Comparison of ENCODE assay signal across 8 cellular contexts in the genomic region with DNA sequence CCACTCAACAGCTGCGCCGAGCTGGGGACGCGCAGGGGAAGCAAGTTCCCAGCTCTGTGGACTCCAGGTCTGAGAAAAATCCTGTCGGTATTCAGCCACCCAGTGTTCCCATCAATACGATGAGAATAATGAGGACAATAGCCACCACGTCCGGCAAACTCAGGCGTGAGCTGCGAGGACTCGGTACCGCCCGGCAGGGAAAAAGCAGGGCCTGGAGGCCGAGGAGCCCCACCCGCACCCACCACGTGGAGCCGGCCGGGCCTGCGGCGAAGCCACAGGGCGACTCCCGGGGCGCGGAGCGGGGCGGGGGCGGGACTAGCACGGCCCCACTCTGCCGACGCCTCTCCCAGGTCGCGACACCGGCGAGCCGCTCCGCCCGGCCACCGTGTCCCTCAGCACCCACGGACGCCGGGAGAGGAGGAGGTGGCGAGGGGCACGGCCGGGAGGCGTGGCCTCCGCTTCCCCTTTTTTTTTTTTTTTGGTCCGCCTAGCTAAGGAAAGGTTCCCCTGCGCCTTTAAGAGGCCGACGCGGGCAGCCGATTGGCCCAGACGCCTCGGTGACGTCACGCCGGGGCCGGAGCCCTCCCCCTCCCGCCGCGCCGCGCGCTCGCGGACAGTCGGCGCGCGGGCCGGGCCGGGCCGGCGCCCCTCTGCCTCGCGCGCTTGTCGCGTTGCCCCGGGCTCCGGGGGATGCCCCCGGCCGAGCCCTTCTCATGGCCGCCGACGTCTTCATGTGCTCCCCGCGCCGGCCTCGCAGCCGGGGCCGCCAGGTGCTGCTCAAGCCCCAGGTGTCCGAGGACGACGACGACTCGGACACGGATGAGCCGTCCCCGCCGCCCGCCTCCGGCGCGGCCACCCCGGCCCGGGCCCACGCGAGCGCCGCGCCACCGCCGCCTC. TPM values are rescaled to one million over a fixed set of nuclear protein-coding genes. Genes with fewer than 3 reads are reported as not detected.
DNase-seq lines count a peak whose midpoint lies in the region; ATAC-seq, FAIRE-seq and TF ChIP-seq lines count a peak whose summit lies in the region.

A gene with protein sequence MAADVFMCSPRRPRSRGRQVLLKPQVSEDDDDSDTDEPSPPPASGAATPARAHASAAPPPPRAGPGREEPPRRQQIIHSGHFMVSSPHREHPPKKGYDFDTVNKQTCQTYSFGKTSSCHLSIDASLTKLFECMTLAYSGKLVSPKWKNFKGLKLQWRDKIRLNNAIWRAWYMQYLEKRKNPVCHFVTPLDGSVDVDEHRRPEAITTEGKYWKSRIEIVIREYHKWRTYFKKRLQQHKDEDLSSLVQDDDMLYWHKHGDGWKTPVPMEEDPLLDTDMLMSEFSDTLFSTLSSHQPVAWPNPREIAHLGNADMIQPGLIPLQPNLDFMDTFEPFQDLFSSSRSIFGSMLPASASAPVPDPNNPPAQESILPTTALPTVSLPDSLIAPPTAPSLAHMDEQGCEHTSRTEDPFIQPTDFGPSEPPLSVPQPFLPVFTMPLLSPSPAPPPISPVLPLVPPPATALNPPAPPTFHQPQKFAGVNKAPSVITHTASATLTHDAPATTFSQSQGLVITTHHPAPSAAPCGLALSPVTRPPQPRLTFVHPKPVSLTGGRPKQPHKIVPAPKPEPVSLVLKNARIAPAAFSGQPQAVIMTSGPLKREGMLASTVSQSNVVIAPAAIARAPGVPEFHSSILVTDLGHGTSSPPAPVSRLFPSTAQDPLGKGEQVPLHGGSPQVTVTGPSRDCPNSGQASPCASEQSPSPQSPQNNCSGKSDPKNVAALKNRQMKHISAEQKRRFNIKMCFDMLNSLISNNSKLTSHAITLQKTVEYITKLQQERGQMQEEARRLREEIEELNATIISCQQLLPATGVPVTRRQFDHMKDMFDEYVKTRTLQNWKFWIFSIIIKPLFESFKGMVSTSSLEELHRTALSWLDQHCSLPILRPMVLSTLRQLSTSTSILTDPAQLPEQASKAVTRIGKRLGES (plus strand): TSS at position 616 of the 897 bp plus-strand sequence. CDS start 98 bp downstream, at position 714.

- peak; percentile 80 for ATAC-seq in GM21423 (IDR thresholded peaks at IDR 0.05; ENCODE audit: unreplicated experiment)

- peaks cover 25% of the 10 kb centered on the region for H3K4me1 ChIP-seq in HUES64 (ENCODE audit: insufficient read depth, low read length)
- H3K4me1 ChIP-seq in OCI-LY3 (ENCODE audit: low read length), result peaks cover 56% of the 10 kb centered on the region
- peaks cover 36% of the 10 kb centered on the region for H3K4me1 ChIP-seq in endothelial cell of umbilical vein (ENCODE audit: control insufficient read depth, extremely low read depth, insufficient read depth, low read length)
- H3K4me1 ChIP-seq in mononuclear cell (ENCODE audit: insufficient read depth, low read length), result peaks cover 63% of the 10 kb centered on the region

- no TSS peak for BruUV-seq in endothelial cell of umbilical vein (replicated peaks; lab: Mats Ljungman, UMichigan)

- intact Hi-C loops in endothelial cell of umbilical vein (cut with micrococcal nuclease), result loop anchor here (1.0 to 5.0 kb wide), 2 partner anchors 14 to 56 kb away; a partner anchor contains a TSS

- FAIRE-seq in endothelial cell of umbilical vein (lab: Jason Lieb, UNC), result peak; percentile 79

- H3K79me2 ChIP-seq in OCI-LY3 (ENCODE audit: low read length) (peaks cover 47% of the 10 kb centered on the region), endothelial cell of umbilical vein (ENCODE audit: control insufficient read depth, insufficient read depth, low read length) (peaks cover 40% of the 10 kb centered on the region)

- H3K4me2 ChIP-seq in OCI-LY3 (ENCODE audit: low read length) (peak within 1 kb of the TSS; percentile 98), endothelial cell of umbilical vein (ENCODE audit: insufficient read depth, low read length) (peak within 1 kb of the TSS; percentile 85)

- H3K4me3 ChIP-seq in HUES64 (ENCODE audit: low read length) (peak within 1 kb of the TSS; percentile 56), OCI-LY3 (ENCODE audit: low read length) (peak within 1 kb of the TSS; percentile 87), endothelial cell of umbilical vein (replicated peaks in 1 of 3; ENCODE audit: insufficient read depth in 1 of 3, low read depth in 1 of 3, low read length in 3 of 3) (peak within 1 kb of the TSS; percentile 44 to 76 (median 44)), mononuclear cell (ENCODE audit: low read length) (peak within 1 kb of the TSS; percentile 82)

- POLR2A ChIA-PET in endothelial cell of umbilical vein (lab: Charles Lee), result interaction anchor here (0.6 to 1.6 kb wide), 4 partner anchors 10 to 159 kb away, joined by 4 to 6 read pairs (median 6); no protein-coding TSS in a partner anchor

- dilution Hi-C loops in endothelial cell of umbilical vein (cut with MboI; ENCODE audit: extremely low pct_ligation_motif_present, low sequenced_read_pairs), result no loop called here

- H4K20me1 ChIP-seq in OCI-LY3 (ENCODE audit: insufficient read depth, low read length) (peaks cover 36% of the 10 kb centered on the region), endothelial cell of umbilical vein (replicated peaks; ENCODE audit: control insufficient read depth, extremely low read depth, insufficient read depth, low read length) (no peaks in the 10 kb centered on the region)

- no peaks in the 10 kb centered on the region for H3K36me3 ChIP-seq in HUES64 (ENCODE audit: insufficient read depth, low read length)
- peaks cover 6% of the 10 kb centered on the region for H3K36me3 ChIP-seq in OCI-LY3 (replicated peaks; ENCODE audit: low read depth, low read length)
- H3K36me3 ChIP-seq in endothelial cell of umbilical vein (ENCODE audit: control insufficient read depth in 2 of 2, extremely low read depth in 1 of 2, insufficient read depth in 2 of 2, low read length in 2 of 2), result no peaks in the 10 kb centered on the region

- in situ Hi-C loops in Caki2 (cut with HindIII; ENCODE audit: low pct_unique_long_range_greater_than_20kb, low sequenced_read_pairs), result no loop called here

- TF ChIP-seq CTCF in OCI-LY3 (IDR thresholded peaks at IDR 0.05; ENCODE audit: low read depth, low read length) (no peak), endothelial cell of umbilical vein (IDR thresholded peaks at IDR 0.05; ENCODE audit: extremely low read depth in 1 of 2, insufficient read depth in 1 of 2, low read depth in 1 of 2, low read length in 2 of 2) (no peak)

- H3K9ac ChIP-seq in HUES64 (ENCODE audit: low read depth, low read length), result peak within 1 kb of the TSS; percentile 67
- H3K9ac ChIP-seq in OCI-LY3 (ENCODE audit: low read length), result peak within 1 kb of the TSS; percentile 77
- H3K9ac ChIP-seq in endothelial cell of umbilical vein (replicated peaks; ENCODE audit: extremely low read depth, insufficient read depth, low read length), result peak within 1 kb of the TSS; percentile 60

- 1% methylated on average over 114 of the region's 114 CpGs for WGBS in HUES64

- H3K9me3 ChIP-seq in HUES64 (ENCODE audit: insufficient read depth, low read depth, low read length) (no peaks in the 10 kb centered on the region), OCI-LY3 (ENCODE audit: insufficient read depth, low read length) (no peaks in the 10 kb centered on the region), endothelial cell of umbilical vein (replicated peaks; ENCODE audit: control insufficient read depth, insufficient read depth, low read length) (no peaks in the 10 kb centered on the region), mononuclear cell (ENCODE audit: low read depth, low read length) (no peaks in the 10 kb centered on the region)

- H3K27me3 ChIP-seq in HUES64 (ENCODE audit: insufficient read depth, low read length) (peaks cover 32% of the 10 kb centered on the region), OCI-LY3 (ENCODE audit: low read depth, low read length) (no peaks in the 10 kb centered on the region), endothelial cell of umbilical vein (ENCODE audit: control insufficient read depth in 2 of 2, insufficient read depth in 2 of 2, low read length in 2 of 2) (no peaks in the 10 kb centered on the region), mononuclear cell (ENCODE audit: insufficient read depth, low read length) (no peaks in the 10 kb centered on the region)

- peak; percentile 95 for TF ChIP-seq POLR2A in endothelial cell of umbilical vein (IDR thresholded peaks at IDR 0.05; ENCODE audit: low read depth, low read length)

- H3K27ac ChIP-seq in HUES64 (ENCODE audit: low read depth, low read length) (no peak within 1 kb of the TSS), OCI-LY3 (ENCODE audit: low read length) (no peak within 1 kb of the TSS), endothelial cell of umbilical vein (ENCODE audit: insufficient read depth, low read depth, low read length) (peak within 1 kb of the TSS; percentile 57)

- H3K9me1 ChIP-seq in endothelial cell of umbilical vein (replicated peaks; ENCODE audit: control insufficient read depth, extremely low read depth, insufficient read depth, low read length), result no peaks in the 10 kb centered on the region

- peak; percentile 99 for DNase-seq in Caki2 (ENCODE audit: low read depth)
- DNase-seq in activated CD8-positive, alpha-beta memory T cell treated with anti-CD3 and anti-CD28 coated beads, Interleukin-2, amount 50 U/mL, for 48 hours, result peak; percentile 95
- DNase-seq in endothelial cell of umbilical vein (ENCODE audit: low read depth, low spot score), result peak; percentile 92
- peak; percentile 83 for DNase-seq in stimulated activated CD8-positive, alpha-beta memory T cell treated with anti-CD3 and anti-CD28 coated beads, Interleukin-4, amount 100 ng/mL, for 24 hours (ENCODE audit: low read depth)

- CTCF ChIA-PET in endothelial cell of umbilical vein (lab: Charles Lee), result interaction anchor here (0.6 to 2.1 kb wide), 8 partner anchors 11 to 45 kb away, joined by 3 to 19 read pairs (median 5); no protein-coding TSS in a partner anchor

- peak within 1 kb of the TSS; percentile 9; the same call in 1 of the 2 replicates for H2AFZ ChIP-seq in OCI-LY3 (ENCODE audit: low read depth, low read length)
- peak within 1 kb of the TSS; percentile 55 for H2AFZ ChIP-seq in endothelial cell of umbilical vein (ENCODE audit: low read depth, low read length)

TF ChIP-seq in endothelial cell of umbilical vein, 7 proteins besides CTCF, POLR2A, EP300 and RAD21 (continues in another document):
- TF ChIP-seq FOS (IDR thresholded peaks at IDR 0.05; ENCODE audit: borderline replicate concordance, insufficient read depth, low read length) (no peak), MYC (IDR thresholded peaks at IDR 0.05; ENCODE audit: low read depth, low read length) (peak; percentile 1)

RNA-seq across cellular contexts. Expression of the gene that starts here (rescaled TPM):
- 5.0 and 7.0 TPM in 2 replicates for total RNA-seq in Caki2 (2014; rRNA removed; shearing (Covaris generic); ENCODE audit: low replicate concordance)
- 14.5 TPM for polyA plus RNA-seq in HUES64 (2013, experiment 1 of 2)
- polyA plus RNA-seq in HUES64 (2013, experiment 2 of 2), result 17.6 TPM
- total RNA-seq in endothelial cell of umbilical vein (65.5 and 72.5 TPM in 2 replicates), mononuclear cell (27.1 TPM)
- 22.0 and 37.6 TPM in 2 replicates for polyA plus RNA-seq in endothelial cell of umbilical vein
- polyA plus RNA-seq in endothelial cell of umbilical vein (2011; cell fraction: cytosol; rRNA removed), result 17.9 and 18.2 TPM in 2 replicates
- polyA plus RNA-seq in endothelial cell of umbilical vein (2011; cell fraction: nucleus; rRNA removed), result 60.6 and 101 TPM in 2 replicates
- 43.7 and 45.8 TPM in 2 replicates for polyA plus RNA-seq in endothelial cell of umbilical vein (2012)
- polyA minus RNA-seq in endothelial cell of umbilical vein, result 26.9 and 34.4 TPM in 2 replicates
- polyA minus RNA-seq in endothelial cell of umbilical vein (2011; cell fraction: cytosol; rRNA and poly(A)+ RNA removed), result 26.7 TPM
- 31.4 and 46.2 TPM in 2 replicates for polyA minus RNA-seq in endothelial cell of umbilical vein (2011; cell fraction: nucleus; rRNA and poly(A)+ RNA removed)
